In the genomic region with DNA sequence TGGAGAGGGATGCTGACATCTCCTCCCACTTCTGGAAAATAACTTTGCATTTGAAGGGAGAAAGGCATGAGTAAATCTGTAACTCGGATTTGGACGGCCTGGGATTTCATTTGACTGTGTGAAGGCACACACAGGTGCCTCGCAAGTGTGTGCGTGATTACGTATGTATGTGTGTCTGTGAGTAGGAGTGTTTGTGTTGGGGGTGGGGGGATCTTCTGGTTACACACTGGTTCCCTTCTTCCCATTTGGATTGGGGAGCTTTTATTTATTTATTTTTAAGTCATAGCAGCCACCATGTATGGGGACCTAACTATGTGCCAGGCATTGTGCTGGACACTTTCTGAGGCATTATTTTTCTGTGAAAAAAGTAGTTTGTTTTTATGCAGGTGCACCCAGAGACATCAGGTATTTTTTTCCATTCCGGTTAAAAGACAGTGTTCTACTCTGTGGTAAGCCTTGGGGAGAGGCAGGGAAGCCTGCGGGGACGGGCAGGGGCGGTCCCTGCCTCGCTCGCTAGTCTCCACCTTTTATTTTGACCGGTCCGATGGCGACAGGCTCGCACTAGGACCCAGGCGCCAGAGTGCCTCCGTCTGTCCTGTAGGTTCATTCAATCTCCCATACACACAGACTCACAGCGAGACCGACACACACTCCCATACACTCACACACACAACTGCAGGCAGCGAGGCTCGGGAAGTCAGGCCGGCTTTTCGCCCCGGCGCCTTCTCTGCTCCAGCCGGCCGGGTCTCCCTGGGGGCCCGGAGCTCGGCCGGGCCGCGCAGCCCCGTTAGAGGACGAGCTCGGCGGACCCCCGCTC, we compare ENCODE assay signal across 8 cellular contexts. TPM values are rescaled to one million over a fixed set of nuclear protein-coding genes. Genes with fewer than 3 reads are reported as not detected.
DNase-seq lines count a peak whose midpoint lies in the region; ATAC-seq, FAIRE-seq and TF ChIP-seq lines count a peak whose summit lies in the region.

Gene MXI1, plus strand, starts transcription at position 618 of the 817 bp plus-strand sequence. CDS start 204 bp downstream, outside the sequence.

- H3K27me3 ChIP-seq in muscle layer of colon (ENCODE audit: control insufficient read depth in 1 of 2, insufficient read depth in 2 of 2, low read length in 2 of 2) (no peaks in the 10 kb centered on the region), thymus (ENCODE audit: control insufficient read depth, insufficient read depth) (peaks cover 14% of the 10 kb centered on the region)

- peak; percentile 40 for DNase-seq in D721Med (ENCODE audit: insufficient read length, low spot score)
- DNase-seq in NOMO-1 treated with DMSO at 0.1 percent for 48 hours (lab: John Stamatoyannopoulos, UW; ENCODE audit: unreplicated experiment) = peak; percentile 75
- DNase-seq in fibroblast of mammary gland (ENCODE audit: low read depth) = peak; percentile 84

- peak within 1 kb of the TSS; percentile 94 for H3K27ac Mint-ChIP-seq in activated T-helper 17 cell treated with anti-CD3 and anti-CD28 coated beads, Interleukin-2, amount 50 U/mL, for 72 hours

- H3K4me3 Mint-ChIP-seq in activated T-helper 17 cell treated with anti-CD3 and anti-CD28 coated beads, Interleukin-2, amount 50 U/mL, for 72 hours = peak within 1 kb of the TSS; percentile 90

- no peak for TF ChIP-seq CTCF in D721Med (IDR thresholded peaks at IDR 0.05; ENCODE audit: insufficient read depth, missing control alignments)
- no peak for TF ChIP-seq CTCF in fibroblast of mammary gland (conservative IDR thresholded peaks at IDR 0.05; ENCODE audit: control insufficient read depth, insufficient read depth, low read depth, low read length)

- ATAC-seq in GM19397 (IDR thresholded peaks at IDR 0.05; ENCODE audit: unreplicated experiment) (peak; percentile 53), HG03432 (IDR thresholded peaks at IDR 0.05; ENCODE audit: unreplicated experiment) (peak; percentile 57)
- peak; percentile 41 for ATAC-seq in activated T-helper 17 cell treated with anti-CD3 and anti-CD28 coated beads, Interleukin-2, amount 50 U/mL, for 72 hours (replicated peaks)

- H3K4me3 ChIP-seq in fibroblast of mammary gland (ENCODE audit: control insufficient read depth, low read depth, low read length) = peak within 1 kb of the TSS; percentile 67
- H3K4me3 ChIP-seq in muscle layer of colon (ENCODE audit: low read depth in 1 of 2, low read length in 2 of 2) = peak within 1 kb of the TSS; percentile 80 to 87
- H3K4me3 ChIP-seq in thymus (ENCODE audit: low read length) = peak within 1 kb of the TSS; percentile 65

- no peak for FAIRE-seq in D721Med (lab: Jason Lieb, UNC)

- H3K27me3 Mint-ChIP-seq in activated T-helper 17 cell treated with anti-CD3 and anti-CD28 coated beads, Interleukin-2, amount 50 U/mL, for 72 hours = no peaks in the 10 kb centered on the region

- no peaks in the 10 kb centered on the region for H3K9me3 Mint-ChIP-seq in activated T-helper 17 cell treated with anti-CD3 and anti-CD28 coated beads, Interleukin-2, amount 50 U/mL, for 72 hours

- H3K36me3 ChIP-seq in muscle layer of colon (ENCODE audit: insufficient read depth, low read length) = no peaks in the 10 kb centered on the region
- H3K36me3 ChIP-seq in thymus (ENCODE audit: control insufficient read depth, insufficient read depth) = no peaks in the 10 kb centered on the region

- H3K27ac ChIP-seq in muscle layer of colon (ENCODE audit: low read depth, low read length) (peak within 1 kb of the TSS; percentile 90), thymus (ENCODE audit: low read depth) (peak within 1 kb of the TSS; percentile 71)

- peaks cover 22% of the 10 kb centered on the region for H3K4me1 Mint-ChIP-seq in activated T-helper 17 cell treated with anti-CD3 and anti-CD28 coated beads, Interleukin-2, amount 50 U/mL, for 72 hours

- H3K9me3 ChIP-seq in muscle layer of colon (ENCODE audit: low read length) = no peaks in the 10 kb centered on the region
- no peaks in the 10 kb centered on the region for H3K9me3 ChIP-seq in thymus (ENCODE audit: control insufficient read depth)

- peak within 1 kb of the TSS; percentile 80 for H3K9ac ChIP-seq in muscle layer of colon (ENCODE audit: low read length)

- peaks cover 50% of the 10 kb centered on the region for H3K36me3 Mint-ChIP-seq in activated T-helper 17 cell treated with anti-CD3 and anti-CD28 coated beads, Interleukin-2, amount 50 U/mL, for 72 hours (ENCODE audit: low read depth)

- peaks cover 15% of the 10 kb centered on the region for H3K4me1 ChIP-seq in muscle layer of colon (ENCODE audit: insufficient read depth, low read length)
- peaks cover 12% of the 10 kb centered on the region for H3K4me1 ChIP-seq in thymus (ENCODE audit: control insufficient read depth, insufficient read depth, low read length)

- WGBS in thymus = 5% methylated on average over 37 of the region's 37 CpGs

RNA-seq across cellular contexts. Expression of gene MXI1, which starts in this region (rescaled TPM):
- 100 to 1,000 TPM in 1 of 2 donors, 10 to 100 TPM in 1; 32.5 to 130 TPM for total RNA-seq in activated T-helper 17 cell treated with anti-CD3 and anti-CD28 coated beads, Interleukin-2, amount 50 U/mL, for 72 hours
- 44.1 TPM for polyA plus RNA-seq in thymus

Comparison
In these comparisons a context has a peak if more than half of its experiments do, and no peak if none do; other contexts are left out.
1. Peak in every context shown above with its lines: DNase-seq, ATAC-seq, H3K4me3 ChIP-seq and H3K27ac ChIP-seq.